Comparison of ENCODE assay signal across 25 cellular contexts in the genomic region with DNA sequence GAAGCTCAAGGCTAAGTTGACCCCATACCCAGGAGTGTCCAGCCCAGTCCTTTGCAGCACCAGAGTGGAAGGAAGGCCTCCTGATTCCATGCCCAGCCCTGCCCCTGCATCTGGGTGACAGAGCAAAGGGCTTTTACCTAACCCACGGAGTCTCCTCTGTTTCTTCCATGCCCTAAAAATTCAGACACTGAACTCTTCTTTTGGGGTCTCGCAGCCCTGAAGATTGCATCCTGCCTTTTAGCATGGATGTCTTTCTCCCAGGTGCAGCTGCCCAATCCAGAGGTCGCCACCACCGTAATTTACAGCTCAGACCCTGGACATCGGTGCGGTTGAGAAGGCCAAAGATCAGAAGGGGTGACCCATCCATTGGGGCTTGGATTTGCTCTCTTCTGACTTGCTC. TPM values are rescaled to one million over a fixed set of nuclear protein-coding genes. Genes with fewer than 3 reads are reported as not detected.
DNase-seq lines count a peak whose midpoint lies in the region; ATAC-seq and TF ChIP-seq lines count a peak whose summit lies in the region.
"Had no signal": no experiment of that assay in that cellular context is flagged by ENCODE, and none has a peak within 500 bp of the region (broad histone marks: within the 10 kb centered on the region; RNA-seq: fewer than 3 reads in every experiment).

No MANE protein-coding gene starts in this region.

- no peak overlapping the region for H3K9ac ChIP-seq in mesenchymal stem cell (ENCODE audit: low read length)

- ATAC-seq in gastrocnemius medialis: no peak
- ATAC-seq: Panc1 had no signal

- H3K27ac ChIP-seq in breast epithelium: peak overlapping the region; percentile 26 to 45
- H3K27ac ChIP-seq in mesenchymal stem cell (ENCODE audit: low read length, poor library complexity, severe bottlenecking): no peak overlapping the region
- H3K27ac ChIP-seq in gastrocnemius medialis: peak overlapping the region; percentile 89 to 96 (median 92)
- H3K27ac ChIP-seq: RWPE1 had no signal

- intact Hi-C loops in breast epithelium (cut with DNase I; ENCODE audit: low total_unique reads): no loop called here
- intact Hi-C loops in MCF 10A (cut with micrococcal nuclease): no loop called here
- intact Hi-C loops in gastrocnemius medialis (cut with DNase I; ENCODE audit: low total_unique reads): loop anchor here (1.0 to 10.0 kb wide), 2 partner anchors 23 to 671 kb away; a partner anchor contains a TSS

- H3K4me3 ChIP-seq in breast epithelium (no peak overlapping the region), mesenchymal stem cell (ENCODE audit: insufficient read depth in 1 of 2, low read depth in 1 of 2, low read length in 2 of 2) (no peak overlapping the region), gastrocnemius medialis (no peak overlapping the region), HAP-1 (no peak overlapping the region)

- H3K4me1 ChIP-seq in breast epithelium: no peaks in the 10 kb centered on the region
- peaks cover 19% of the 10 kb centered on the region for H3K4me1 ChIP-seq in mesenchymal stem cell (ENCODE audit: control insufficient read depth, insufficient read depth, low read depth, low read length)
- H3K4me1 ChIP-seq in gastrocnemius medialis: peaks cover 43% of the 10 kb centered on the region in 2 donors
- H3K4me1 ChIP-seq in HAP-1: no peaks in the 10 kb centered on the region
- H3K4me1 ChIP-seq: BE2C had no signal

- no peak overlapping the region for H2BK5ac ChIP-seq in mesenchymal stem cell (ENCODE audit: low read depth, low read length, poor library complexity, severe bottlenecking)

- no TSS peak for BruUV-seq in MCF 10A (replicated peaks; lab: Mats Ljungman, UMichigan)

- H4K8ac ChIP-seq in mesenchymal stem cell (ENCODE audit: low read length): no peak overlapping the region

- H3K27me3 ChIP-seq in breast epithelium: no peaks in the 10 kb centered on the region
- H3K27me3 ChIP-seq in mesenchymal stem cell (ENCODE audit: control insufficient read depth in 1 of 2, insufficient read depth in 1 of 2, low read length in 2 of 2): peaks cover 0 to 7% of the 10 kb centered on the region in 2 experiments
- no peaks in the 10 kb centered on the region for H3K27me3 ChIP-seq in gastrocnemius medialis
- H3K27me3 ChIP-seq in HAP-1 (ENCODE audit: low read depth): no peaks in the 10 kb centered on the region
- H3K27me3 ChIP-seq: BE2C had no signal

- POLR2A ChIA-PET in MCF 10A (lab: Yijun Ruan, JAX): interaction anchor here (0.5 kb wide), 1 partner anchor 185 kb away, joined by 4 read pairs; no protein-coding TSS in a partner anchor

- TF ChIP-seq CTCF in breast epithelium (IDR thresholded peaks at IDR 0.05) (no peak), MCF 10A (IDR thresholded peaks at IDR 0.05; ENCODE audit: unreplicated experiment) (no peak), gastrocnemius medialis (IDR thresholded peaks at IDR 0.05 in 4 of 5, conservative IDR thresholded peaks at IDR 0.05 in 1 of 5) (no peak)

- peaks cover 13% of the 10 kb centered on the region for H3K4me1 Mint-ChIP-seq in MCF 10A (ENCODE audit: insufficient read depth, unreplicated experiment)
- H3K4me1 Mint-ChIP-seq: CD4-positive, CD25-positive, alpha-beta regulatory T cell had no signal

- DNase-seq in breast epithelium (ENCODE audit: low spot score in 2 of 2): no peak
- DNase-seq in MCF 10A (ENCODE audit: unreplicated experiment): no peak
- no peak for DNase-seq in mesenchymal stem cell
- DNase-seq in gastrocnemius medialis: no peak
- no peak for DNase-seq in Kasumi-1 (lab: John Stamatoyannopoulos, UW)
- DNase-seq in COLO829 (ENCODE audit: low spot score): no peak
- no peak for DNase-seq in HAP-1 (ENCODE audit: low spot score in 2 of 2)
- DNase-seq in NCI-H446 (lab: John Stamatoyannopoulos, UW): no peak
- DNase-seq: 8988T; ACHN; BE2C; CD4-positive, CD25-positive, alpha-beta regulatory T cell; DMS53; KG1; NCI-H1092; NCI-H1417 treated with DMSO at 0.1 percent for 48 hours; NCI-H1694 treated with DMSO at 0.1 percent for 48 hours; NCI-H2081; NCI-H2227 treated with DMSO at 0.1 percent for 48 hours; NCI-H510A; SHP77 had no signal

- no peak overlapping the region for H3K14ac ChIP-seq in mesenchymal stem cell (ENCODE audit: low read length in 2 of 2)

- H3K27me3 Mint-ChIP-seq in MCF 10A (ENCODE audit: insufficient read depth, unreplicated experiment): peaks cover 25% of the 10 kb centered on the region
- H3K27me3 Mint-ChIP-seq: CD4-positive, CD25-positive, alpha-beta regulatory T cell had no signal

- CTCF ChIA-PET in MCF 10A (lab: Yijun Ruan, JAX): interaction anchor here (0.7 kb wide), 1 partner anchor 17 kb away, joined by 3 read pairs; no protein-coding TSS in a partner anchor

- H3K4me2 ChIP-seq in mesenchymal stem cell (ENCODE audit: low read length, poor library complexity, severe bottlenecking): no peak overlapping the region

- no peak overlapping the region for H2BK12ac ChIP-seq in mesenchymal stem cell (ENCODE audit: low read length in 2 of 2)

- peak overlapping the region; percentile 51 for H2AK5ac ChIP-seq in mesenchymal stem cell (ENCODE audit: low read length, severe bottlenecking)

- no peak overlapping the region for H3K4ac ChIP-seq in mesenchymal stem cell (ENCODE audit: low read depth in 1 of 2, low read length in 2 of 2)

- TF ChIP-seq POLR2A in breast epithelium (IDR thresholded peaks at IDR 0.05) (no peak), gastrocnemius medialis (IDR thresholded peaks at IDR 0.05) (no peak)

- H3K4me3 Mint-ChIP-seq in MCF 10A (ENCODE audit: unreplicated experiment): no peak overlapping the region
- H3K4me3 Mint-ChIP-seq: CD4-positive, CD25-positive, alpha-beta regulatory T cell had no signal

- no peak overlapping the region for H3K23ac ChIP-seq in mesenchymal stem cell (ENCODE audit: low read length in 2 of 2)

- H3K9me3 ChIP-seq in breast epithelium (no peaks in the 10 kb centered on the region), mesenchymal stem cell (ENCODE audit: control insufficient read depth, low read length) (no peaks in the 10 kb centered on the region), gastrocnemius medialis (no peaks in the 10 kb centered on the region), HAP-1 (no peaks in the 10 kb centered on the region)
- H3K9me3 ChIP-seq: BE2C had no signal

- no peak overlapping the region for H2BK120ac ChIP-seq in mesenchymal stem cell (ENCODE audit: low read depth, low read length)

- no peak overlapping the region for H2BK15ac ChIP-seq in mesenchymal stem cell (ENCODE audit: low read depth, poor library complexity, severe bottlenecking)

- no peaks in the 10 kb centered on the region for H3K9me3 Mint-ChIP-seq in MCF 10A (ENCODE audit: unreplicated experiment)

- H3K36me3 ChIP-seq in breast epithelium (no peaks in the 10 kb centered on the region), mesenchymal stem cell (ENCODE audit: control insufficient read depth in 1 of 2, insufficient read depth in 2 of 2, low read depth in 1 of 2, low read length in 2 of 2) (no peaks in the 10 kb centered on the region), gastrocnemius medialis (no peaks in the 10 kb centered on the region), HAP-1 (replicated peaks) (no peaks in the 10 kb centered on the region)
- H3K36me3 ChIP-seq: BE2C had no signal

- WGBS in mesenchymal stem cell: 83% methylated on average over 6 of the region's 6 CpGs

- in situ Hi-C loops in gastrocnemius medialis (cut with MboI; ENCODE audit: low sequenced_read_pairs in 4 of 4) (loop anchor here in 1 of 4 donors (25.0 kb wide), 1 partner anchor 528 kb away; no protein-coding TSS in a partner anchor), HAP-1 (cut with MboI; ENCODE audit: low sequenced_read_pairs) (no loop called here)

- H3K36me3 Mint-ChIP-seq in MCF 10A (ENCODE audit: insufficient read depth, unreplicated experiment): peaks cover 6% of the 10 kb centered on the region
- H3K36me3 Mint-ChIP-seq: CD4-positive, CD25-positive, alpha-beta regulatory T cell had no signal

- H3K79me1 ChIP-seq in mesenchymal stem cell (replicated peaks; ENCODE audit: low read length, poor library complexity, severe bottlenecking): no peaks in the 10 kb centered on the region

- peak overlapping the region; percentile 46 for H4K91ac ChIP-seq in mesenchymal stem cell (ENCODE audit: low read length)

- no peak overlapping the region for H2AFZ ChIP-seq in mesenchymal stem cell (ENCODE audit: low read depth, low read length)

- no peak overlapping the region for H3K27ac Mint-ChIP-seq in MCF 10A (ENCODE audit: low read depth, unreplicated experiment)
- H3K27ac Mint-ChIP-seq: CD4-positive, CD25-positive, alpha-beta regulatory T cell had no signal

- peak overlapping the region; percentile 18 to 22 for H3K18ac ChIP-seq in mesenchymal stem cell (ENCODE audit: low read depth in 1 of 2, low read length in 2 of 2)

RNA-seq across cellular contexts. Expression of a gene that starts 50.8 kb away (rescaled TPM):
- 100 to 1,000 TPM in 2 of 3 donors, 10 to 100 TPM in 1; 66.4 to 164 (median 103) TPM for total RNA-seq in breast epithelium
- total RNA-seq in MCF 10A (2022): not detected in 2 replicates
- 734 TPM for polyA plus RNA-seq in mesenchymal stem cell (2013, experiment 1 of 2)
- 748 TPM for polyA plus RNA-seq in mesenchymal stem cell (2013, experiment 2 of 2)
- total RNA-seq in gastrocnemius medialis: 10 to 100 TPM in 3 of 4 donors, 1 to 10 TPM in 1; 8.6 to 22.0 (median 18.0) TPM
- total RNA-seq: CD4-positive, CD25-positive, alpha-beta regulatory T cell; G401; OCI-LY7 had no signal
- polyA plus RNA-seq: CD4-positive, CD25-positive, alpha-beta regulatory T cell had no signal
